ENCODE assay signal across 1 cellular context in genomic region chr6:43037706-43038105, GRCh38.
TF ChIP-seq lines count a peak whose summit lies in the region.

No MANE protein-coding gene starts in this region.

TF ChIP-seq in HepG2, 621 proteins besides CTCF, POLR2A, EP300 and RAD21:
- no peak for TF ChIP-seq KAT2B (IDR thresholded peaks at IDR 0.05; ENCODE audit: borderline replicate concordance, low read depth, low read length)
- 0 out of 2 replicates have a peak, but pooled peaks have one; percentile 18 for TF ChIP-seq MTA1 (CRISPR knock-in tag; IDR thresholded peaks at IDR 0.05; ENCODE audit: borderline replicate concordance)
- no peak for TF ChIP-seq ZNF274 (CRISPR knock-in tag; IDR thresholded peaks at IDR 0.05)
- no peak for TF ChIP-seq NFE2L1 (CRISPR knock-in tag; IDR thresholded peaks at IDR 0.05; ENCODE audit: borderline replicate concordance)
- TF ChIP-seq BRD4 (CRISPR knock-in tag; IDR thresholded peaks at IDR 0.05) = no peak
- TF ChIP-seq DMAP1 (CRISPR knock-in tag; IDR thresholded peaks at IDR 0.05) = no peak
- no peak for TF ChIP-seq HHEX (CRISPR knock-in tag; IDR thresholded peaks at IDR 0.05)
- TF ChIP-seq ZNF225 (CRISPR knock-in tag; IDR thresholded peaks at IDR 0.05) = 0 out of 2 replicates have a peak, but pooled peaks have one; percentile 28
- no peak for TF ChIP-seq ZNF350 (CRISPR knock-in tag; IDR thresholded peaks at IDR 0.05; ENCODE audit: borderline replicate concordance, low read depth)
- TF ChIP-seq HNF1A (IDR thresholded peaks at IDR 0.05; ENCODE audit: low read depth) = no peak
- TF ChIP-seq HNF1A (CRISPR knock-in tag; IDR thresholded peaks at IDR 0.05; ENCODE audit: borderline replicate concordance) = 0 out of 2 replicates have a peak, but pooled peaks have one; percentile 28
- TF ChIP-seq CSRNP2 (CRISPR knock-in tag; conservative IDR thresholded peaks at IDR 0.05; ENCODE audit: low read depth) = no peak
- no peak for TF ChIP-seq CBX2 (IDR thresholded peaks at IDR 0.05; ENCODE audit: low read depth, low read length)
- TF ChIP-seq CBX2 (CRISPR knock-in tag; IDR thresholded peaks at IDR 0.05; ENCODE audit: low read depth) = no peak
- no peak for TF ChIP-seq MIER3 (CRISPR knock-in tag; IDR thresholded peaks at IDR 0.05; ENCODE audit: borderline replicate concordance)
- TF ChIP-seq MATR3 (CRISPR knock-in tag; IDR thresholded peaks at IDR 0.05) = no peak
- TF ChIP-seq ZSCAN25 (CRISPR knock-in tag; IDR thresholded peaks at IDR 0.05) = no peak
- TF ChIP-seq ZBTB33 (CRISPR knock-in tag; IDR thresholded peaks at IDR 0.05) = no peak
- TF ChIP-seq IKZF5 (CRISPR knock-in tag; IDR thresholded peaks at IDR 0.05) = no peak
- no peak for TF ChIP-seq NCOA2 (CRISPR knock-in tag; IDR thresholded peaks at IDR 0.05)
- TF ChIP-seq DNMT1 (CRISPR knock-in tag; IDR thresholded peaks at IDR 0.05) = no peak
- no peak for TF ChIP-seq DBP (CRISPR knock-in tag; IDR thresholded peaks at IDR 0.05; ENCODE audit: not compliant biosample characterization)
- TF ChIP-seq HDAC6 (IDR thresholded peaks at IDR 0.05; ENCODE audit: low read depth, low read length) = no peak
- TF ChIP-seq ATF6 (CRISPR knock-in tag; conservative IDR thresholded peaks at IDR 0.05) = no peak
- no peak for TF ChIP-seq MXD3 (CRISPR knock-in tag; IDR thresholded peaks at IDR 0.05)
- TF ChIP-seq ZBTB39 (CRISPR knock-in tag; IDR thresholded peaks at IDR 0.05) = no peak
- no peak for TF ChIP-seq AKNA (CRISPR knock-in tag; IDR thresholded peaks at IDR 0.05; ENCODE audit: borderline replicate concordance)
TF ChIP-seq in HepG2: peak in this region for 3.
